Comparison of ENCODE assay signal across 8 cellular contexts in genomic region chr6:129501401-129502051, GRCh38.
DNase-seq lines count a peak whose midpoint lies in the region; ATAC-seq, FAIRE-seq and TF ChIP-seq lines count a peak whose summit lies in the region.

No MANE protein-coding gene starts in this region.

- no peak overlapping the region for H3K4me3 ChIP-seq in bronchial epithelial cell (ENCODE audit: low read depth, low read length)
- no peak overlapping the region for H3K4me3 ChIP-seq in lung

- peak; percentile 81 for ATAC-seq in lung (ENCODE audit: insufficient read depth, low FRiP score)
- no peak for ATAC-seq in HG03442 (IDR thresholded peaks at IDR 0.05; ENCODE audit: unreplicated experiment)

- WGBS in lung, 2 donors, result 44 to 53% methylated on average over 5 of the region's 5 CpGs

- POLR2A ChIA-PET in activated CD4-positive, alpha-beta memory T cell treated with anti-CD3 and anti-CD28 coated beads for 36 hours (lab: Charles Lee), result no interaction called here
- POLR2A ChIA-PET in activated CD4-positive, alpha-beta memory T cell treated with anti-CD3 and anti-CD28 coated beads, Interleukin-2, amount 10 ng/mL, durations not matched to agents 7 days and 5 days (lab: Charles Lee), result interaction anchor here (1.1 to 2.8 kb wide), 2 partner anchors 11 to 15 kb away, joined by 3 to 12 read pairs; no protein-coding TSS in a partner anchor

- no peak for FAIRE-seq in bronchial epithelial cell (lab: Jason Lieb, UNC)

- peak overlapping the region; percentile 39 to 49 for H3K27ac ChIP-seq in lung (ENCODE audit: low read depth in 1 of 2, low read length in 1 of 2)

- no peaks in the 10 kb centered on the region for H3K9me3 ChIP-seq in lung (ENCODE audit: control insufficient read depth in 2 of 2, insufficient read depth in 1 of 2, low read length in 1 of 2)

- H3K27me3 Mint-ChIP-seq in activated CD4-positive, alpha-beta memory T cell treated with anti-CD3 and anti-CD28 coated beads for 36 hours, result no peaks in the 10 kb centered on the region
- no peaks in the 10 kb centered on the region for H3K27me3 Mint-ChIP-seq in activated CD4-positive, alpha-beta memory T cell treated with anti-CD3 and anti-CD28 coated beads, Interleukin-2, amount 10 ng/mL, durations not matched to agents 7 days and 5 days

- no peaks in the 10 kb centered on the region for H3K9me3 Mint-ChIP-seq in activated CD4-positive, alpha-beta memory T cell treated with anti-CD3 and anti-CD28 coated beads for 36 hours
- no peaks in the 10 kb centered on the region for H3K9me3 Mint-ChIP-seq in activated CD4-positive, alpha-beta memory T cell treated with anti-CD3 and anti-CD28 coated beads, Interleukin-2, amount 10 ng/mL, durations not matched to agents 7 days and 5 days

- in situ Hi-C loops in G401 (cut with HindIII; ENCODE audit: low sequenced_read_pairs), result no loop called here

- H3K36me3 ChIP-seq in bronchial epithelial cell (ENCODE audit: control insufficient read depth, insufficient read depth, low read length) (no peaks in the 10 kb centered on the region), lung (ENCODE audit: control insufficient read depth in 2 of 2, insufficient read depth in 2 of 2, low read length in 2 of 2) (peaks cover 2 to 20% of the 10 kb centered on the region in 2 donors)

- CTCF ChIA-PET in activated CD4-positive, alpha-beta memory T cell treated with anti-CD3 and anti-CD28 coated beads for 36 hours (lab: Charles Lee), result interaction anchor here (0.6 to 4.4 kb wide), 14 partner anchors 9 to 437 kb away, joined by 3 to 55 read pairs (median 7); no protein-coding TSS in a partner anchor
- CTCF ChIA-PET in activated CD4-positive, alpha-beta memory T cell treated with anti-CD3 and anti-CD28 coated beads, Interleukin-2, amount 10 ng/mL, durations not matched to agents 7 days and 5 days (lab: Charles Lee), result interaction anchor here (0.8 to 3.8 kb wide), 22 partner anchors 9 to 520 kb away, joined by 3 to 23 read pairs (median 5); no protein-coding TSS in a partner anchor

- H3K4me1 ChIP-seq in lung (ENCODE audit: control insufficient read depth in 2 of 2, insufficient read depth in 2 of 2, low read length in 2 of 2), result peaks cover 1 to 26% of the 10 kb centered on the region in 2 donors

- H3K36me3 Mint-ChIP-seq in activated CD4-positive, alpha-beta memory T cell treated with anti-CD3 and anti-CD28 coated beads for 36 hours, result no peaks in the 10 kb centered on the region
- no peaks in the 10 kb centered on the region for H3K36me3 Mint-ChIP-seq in activated CD4-positive, alpha-beta memory T cell treated with anti-CD3 and anti-CD28 coated beads, Interleukin-2, amount 10 ng/mL, durations not matched to agents 7 days and 5 days (ENCODE audit: low read depth)

- TF ChIP-seq CTCF in bronchial epithelial cell (IDR thresholded peaks at IDR 0.05; ENCODE audit: insufficient read depth, low read length, severe bottlenecking) (no peak), lung (IDR thresholded peaks at IDR 0.05; ENCODE audit: control extremely low read depth, extremely low read depth) (no peak)

- H3K4me1 Mint-ChIP-seq in activated CD4-positive, alpha-beta memory T cell treated with anti-CD3 and anti-CD28 coated beads for 36 hours (ENCODE audit: low read depth), result peaks cover 33% of the 10 kb centered on the region
- H3K4me1 Mint-ChIP-seq in activated CD4-positive, alpha-beta memory T cell treated with anti-CD3 and anti-CD28 coated beads, Interleukin-2, amount 10 ng/mL, durations not matched to agents 7 days and 5 days, result peaks cover 29% of the 10 kb centered on the region

- no peak overlapping the region for H3K4me3 Mint-ChIP-seq in activated CD4-positive, alpha-beta memory T cell treated with anti-CD3 and anti-CD28 coated beads for 36 hours
- H3K4me3 Mint-ChIP-seq in activated CD4-positive, alpha-beta memory T cell treated with anti-CD3 and anti-CD28 coated beads, Interleukin-2, amount 10 ng/mL, durations not matched to agents 7 days and 5 days, result no peak overlapping the region

- H3K27me3 ChIP-seq in bronchial epithelial cell (ENCODE audit: control insufficient read depth, insufficient read depth, low read length) (no peaks in the 10 kb centered on the region), lung (ENCODE audit: control insufficient read depth, insufficient read depth) (no peaks in the 10 kb centered on the region)

- no peak for DNase-seq in activated CD4-positive, alpha-beta memory T cell treated with anti-CD3 and anti-CD28 coated beads for 36 hours
- no peak for DNase-seq in activated CD4-positive, alpha-beta memory T cell treated with anti-CD3 and anti-CD28 coated beads, Interleukin-2, amount 10 ng/mL, durations not matched to agents 7 days and 5 days
- DNase-seq in NOMO-1 treated with dmso at 0.1 percent for 144 hours (lab: John Stamatoyannopoulos, UW; ENCODE audit: unreplicated experiment), result peak; percentile 36
- peak; percentile 97 for DNase-seq in bronchial epithelial cell (ENCODE audit: low read depth)
- DNase-seq in lung (ENCODE audit: low spot score), result peak; percentile 66
- peak; percentile 80 for DNase-seq in ureter (ENCODE audit: low spot score)
- DNase-seq in G401 (ENCODE audit: low spot score), result no peak

- intact Hi-C loops in activated CD4-positive, alpha-beta memory T cell treated with anti-CD3 and anti-CD28 coated beads for 36 hours (cut with micrococcal nuclease), result no loop called here

- peak overlapping the region; percentile 18 for H3K27ac Mint-ChIP-seq in activated CD4-positive, alpha-beta memory T cell treated with anti-CD3 and anti-CD28 coated beads for 36 hours
- H3K27ac Mint-ChIP-seq in activated CD4-positive, alpha-beta memory T cell treated with anti-CD3 and anti-CD28 coated beads, Interleukin-2, amount 10 ng/mL, durations not matched to agents 7 days and 5 days, result no peak overlapping the region

Comparison
In these comparisons a context has a peak if more than half of its experiments do, and no peak if none do; other contexts are left out.
1. DNase-seq: peak in NOMO-1 treated with dmso at 0.1 percent for 144 hours (single experiment), bronchial epithelial cell (single experiment), lung (single experiment) and ureter (single experiment); none in activated CD4-positive, alpha-beta memory T cell treated with anti-CD3 and anti-CD28 coated beads for 36 hours (single experiment), activated CD4-positive, alpha-beta memory T cell treated with anti-CD3 and anti-CD28 coated beads, Interleukin-2, amount 10 ng/mL, durations not matched to agents 7 days and 5 days (single experiment) and G401 (single experiment).